Comparison of ENCODE assay signal across 24 cellular contexts in the genomic region with DNA sequence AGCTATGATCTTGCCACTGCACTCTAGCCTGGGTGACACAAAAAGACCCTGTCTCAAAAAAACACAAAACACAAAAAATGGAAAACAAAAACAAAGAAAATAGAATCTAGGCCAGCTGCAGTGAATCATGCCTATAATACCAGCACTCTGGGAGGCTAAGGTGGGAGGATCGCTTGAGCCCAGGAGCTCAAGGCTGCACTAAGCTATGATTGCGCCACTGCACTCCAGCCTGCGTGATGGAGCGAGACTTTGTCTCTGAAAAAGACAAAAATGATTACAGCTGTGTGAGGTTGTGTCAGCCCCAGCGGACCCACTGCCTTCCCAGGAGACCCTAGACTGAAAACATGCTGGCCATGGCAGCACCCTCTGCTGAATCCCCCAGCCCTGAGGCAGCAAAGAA.
DNase-seq lines count a peak whose midpoint lies in the region; ATAC-seq, FAIRE-seq and TF ChIP-seq lines count a peak whose summit lies in the region.
"Had no signal": no experiment of that assay in that cellular context is flagged by ENCODE, and none has a peak within 500 bp of the region (broad histone marks: within the 10 kb centered on the region; RNA-seq: fewer than 3 reads in every experiment).

No MANE protein-coding gene starts in this region.

- peaks cover 11% of the 10 kb centered on the region for H3K9me3 Mint-ChIP-seq in mesothelial cell of epicardium
- H3K9me3 Mint-ChIP-seq in activated CD4-positive, alpha-beta T cell treated with anti-CD3 and anti-CD28 coated beads for 36 hours (ENCODE audit: low read depth), result peaks cover 4% of the 10 kb centered on the region

- no peak for TF ChIP-seq EP300 in HepG2 (IDR thresholded peaks at IDR 0.05; ENCODE audit: low read depth in 2 of 2, low read length in 2 of 2)
- TF ChIP-seq EP300 in HepG2 (CRISPR knock-in tag; IDR thresholded peaks at IDR 0.05; ENCODE audit: borderline replicate concordance), result no peak
- no peak for TF ChIP-seq EP300 in H1 (IDR thresholded peaks at IDR 0.05; ENCODE audit: borderline replicate concordance in 1 of 2, low read depth in 2 of 2, low read length in 2 of 2)

- H3K23ac ChIP-seq in H1 (ENCODE audit: insufficient read length), result no peak overlapping the region

- H3K9me3 ChIP-seq in HepG2 (ENCODE audit: low read length), result peaks cover 7% of the 10 kb centered on the region; the same call in 1 of the 2 replicates
- peaks cover 0 to 5% (median 0%) of the 10 kb centered on the region in 4 donors for H3K9me3 ChIP-seq in right lobe of liver
- peaks cover 0 to 3% of the 10 kb centered on the region in 2 experiments; a peak in 1 of 4 replicates for H3K9me3 ChIP-seq in H1 (ENCODE audit: insufficient read depth in 2 of 2, low read depth in 1 of 2, low read length in 1 of 2)
- H3K9me3 ChIP-seq: Caco-2 had no signal

- H3K18ac ChIP-seq in H1 (ENCODE audit: extremely low read depth, low read length), result no peak overlapping the region

- no peak overlapping the region for H3K4me3 Mint-ChIP-seq in mesothelial cell of epicardium
- no peak overlapping the region for H3K4me3 Mint-ChIP-seq in activated CD4-positive, alpha-beta T cell treated with anti-CD3 and anti-CD28 coated beads for 36 hours
- H3K4me3 Mint-ChIP-seq: B cell; CD4-positive, CD25-positive, alpha-beta regulatory T cell; CD8-positive, alpha-beta T cell; H9 had no signal

- in situ Hi-C loops in HepG2 (cut with HindIII; ENCODE audit: extremely low pct_ligation_motif_present, low pct_unique_long_range_greater_than_20kb), result no loop called here

- H3K27ac ChIP-seq in HepG2 (ENCODE audit: extremely low read length, insufficient read depth, low read length) (no peak overlapping the region), right lobe of liver (no peak overlapping the region), H1 (ENCODE audit: low read depth, low read length) (no peak overlapping the region)
- H3K27ac ChIP-seq: 22Rv1, BLaER1, C4-2B, GM23248 had no signal

- POLR2A ChIA-PET in HepG2 (lab: Yijun Ruan, JAX), result no interaction called here
- POLR2A ChIA-PET in H1 (lab: Charles Lee; ENCODE audit: partially characterized antibody), result no interaction called here
- POLR2A ChIA-PET in activated CD4-positive, alpha-beta T cell treated with anti-CD3 and anti-CD28 coated beads for 36 hours (lab: Charles Lee), result no interaction called here

- no peak for TF ChIP-seq CTCF in HepG2 (CRISPR knock-in tag; IDR thresholded peaks at IDR 0.05)
- TF ChIP-seq CTCF in right lobe of liver (IDR thresholded peaks at IDR 0.05), result no peak
- no peak for TF ChIP-seq CTCF in H1 (IDR thresholded peaks at IDR 0.05; ENCODE audit: control extremely low read depth in 1 of 3, insufficient read depth in 1 of 3, low read depth in 1 of 3, low read length in 3 of 3)
- no peak for TF ChIP-seq CTCF in mesothelial cell of epicardium (IDR thresholded peaks at IDR 0.05; ENCODE audit: unreplicated experiment)

- H4K8ac ChIP-seq in H1 (ENCODE audit: extremely low read depth, insufficient read depth, low read length), result no peak overlapping the region

- H3K23me2 ChIP-seq in H1 (ENCODE audit: low read depth, low read length), result no peaks in the 10 kb centered on the region

- no TSS peak for BruUV-seq in HepG2 (replicated peaks; lab: Mats Ljungman, UMichigan)

- H2BK120ac ChIP-seq in H1 (replicated peaks; ENCODE audit: low read depth, low read length), result no peak overlapping the region

- H3K27me3 ChIP-seq in HepG2 (ENCODE audit: control insufficient read depth in 1 of 2, insufficient read depth in 2 of 2, low read length in 2 of 2) (peaks cover 5 to 28% of the 10 kb centered on the region in 2 experiments; a peak in 3 of 5 replicates), right lobe of liver (no peaks in the 10 kb centered on the region), H1 (replicated peaks in 1 of 4; ENCODE audit: control insufficient read depth in 3 of 4, extremely low read depth in 1 of 4, insufficient read depth in 3 of 4, low read length in 3 of 4) (0 out of 7 replicates have a peak, but pooled peaks cover 0 to 3% (median 0%) of the 10 kb centered on the region in 4 experiments)
- H3K27me3 ChIP-seq: BLaER1 had no signal

- peak overlapping the region; percentile 81 for H3K27ac Mint-ChIP-seq in mesothelial cell of epicardium
- H3K27ac Mint-ChIP-seq in activated CD4-positive, alpha-beta T cell treated with anti-CD3 and anti-CD28 coated beads for 36 hours, result no peak overlapping the region
- H3K27ac Mint-ChIP-seq: B cell; CD4-positive, CD25-positive, alpha-beta regulatory T cell; CD8-positive, alpha-beta T cell had no signal

- H3K27me3 Mint-ChIP-seq in mesothelial cell of epicardium (ENCODE audit: low read depth), result peaks cover 19% of the 10 kb centered on the region
- H3K27me3 Mint-ChIP-seq in activated CD4-positive, alpha-beta T cell treated with anti-CD3 and anti-CD28 coated beads for 36 hours, result peaks cover 18% of the 10 kb centered on the region

- H2BK15ac ChIP-seq in H1 (ENCODE audit: low read length), result no peak overlapping the region

- TF ChIP-seq POLR2A in HepG2 (IDR thresholded peaks at IDR 0.05; ENCODE audit: insufficient read depth in 1 of 2, low read depth in 2 of 2, low read length in 2 of 2) (no peak), right lobe of liver (IDR thresholded peaks at IDR 0.05) (no peak), H1 (IDR thresholded peaks at IDR 0.05; ENCODE audit: control extremely low read depth in 1 of 2, low read depth in 2 of 2, low read length in 2 of 2) (no peak)

- H3K79me1 ChIP-seq in H1 (ENCODE audit: low read depth, low read length), result no peaks in the 10 kb centered on the region

- H4K5ac ChIP-seq in H1 (ENCODE audit: insufficient read length, low read depth, low read length), result no peak overlapping the region

- H2AFZ ChIP-seq in HepG2 (ENCODE audit: low read length) (no peak overlapping the region), H1 (ENCODE audit: low read length) (no peak overlapping the region)
- H2AFZ ChIP-seq: GM23248 had no signal

- CTCF ChIA-PET in HepG2 (lab: Yijun Ruan, JAX; ENCODE audit: low intra/inter-chr PET ratio, low total read pairs) (no interaction called here), H1 (lab: Charles Lee; ENCODE audit: partially characterized antibody) (interaction anchor here (1.1 kb wide), 1 partner anchor 19 kb away, joined by 3 read pairs; no protein-coding TSS in a partner anchor)
- CTCF ChIA-PET in activated CD4-positive, alpha-beta T cell treated with anti-CD3 and anti-CD28 coated beads for 36 hours (lab: Charles Lee), result no interaction called here

- no peak overlapping the region for H3K4ac ChIP-seq in H1 (replicated peaks; ENCODE audit: insufficient read length, low read depth, low read length)

- H3K9ac ChIP-seq in HepG2 (ENCODE audit: insufficient read depth, low read depth, low read length) (no peak overlapping the region), H1 (replicated peaks in 1 of 4; ENCODE audit: extremely low read depth in 1 of 4, low read depth in 3 of 4, low read length in 3 of 4) (no peak overlapping the region)
- H3K9ac ChIP-seq: BLaER1, GM23248 had no signal

- H2AK5ac ChIP-seq in H1 (ENCODE audit: low read depth, low read length), result no peak overlapping the region

- H2BK12ac ChIP-seq in H1 (ENCODE audit: low read depth, low read length), result no peak overlapping the region

- H3K4me1 Mint-ChIP-seq in mesothelial cell of epicardium, result peaks cover 7% of the 10 kb centered on the region
- H3K4me1 Mint-ChIP-seq in activated CD4-positive, alpha-beta T cell treated with anti-CD3 and anti-CD28 coated beads for 36 hours, result no peaks in the 10 kb centered on the region
- H3K4me1 Mint-ChIP-seq: B cell; CD4-positive, CD25-positive, alpha-beta regulatory T cell had no signal

- ATAC-seq in HepG2, result no peak
- no peak for ATAC-seq in right lobe of liver
- ATAC-seq in activated CD4-positive, alpha-beta T cell treated with anti-CD3 and anti-CD28 coated beads for 36 hours, result no peak
- ATAC-seq: CD8-positive, alpha-beta T cell; GM12878; HCT116 had no signal

- intact Hi-C loops in HepG2 (cut with micrococcal nuclease; ENCODE audit: unreplicated experiment), result no loop called here
- intact Hi-C loops in right lobe of liver (cut with DNase I), result no loop called here
- intact Hi-C loops in posterior vena cava (cut with DNase I), result no loop called here
- intact Hi-C loops in activated CD4-positive, alpha-beta T cell treated with anti-CD3 and anti-CD28 coated beads for 36 hours (cut with DNase I, micrococcal nuclease), result no loop called here

- no peak for FAIRE-seq in HepG2 (lab: Jason Lieb, UNC)
- no peak for FAIRE-seq in H1 (lab: Jason Lieb, UNC)
- FAIRE-seq: A204.1, G401.6, GM12878, GM19239 had no signal

- no peak for TF ChIP-seq RAD21 in HepG2 (CRISPR knock-in tag; IDR thresholded peaks at IDR 0.05)
- TF ChIP-seq RAD21 in H1 (IDR thresholded peaks at IDR 0.05 in 1 of 2, conservative IDR thresholded peaks at IDR 0.05 in 1 of 2; ENCODE audit: low read depth in 2 of 2, low read length in 2 of 2), result no peak

- DNase-seq in HepG2 (ENCODE audit: low spot score) (no peak), right lobe of liver (no peak), H1 (ENCODE audit: low read depth in 1 of 2, low spot score in 2 of 2) (no peak), mesothelial cell of epicardium (ENCODE audit: low spot score in 2 of 2, unreplicated experiment in 2 of 2) (no peak), posterior vena cava (ENCODE audit: low spot score) (peak; percentile 30), middle frontal gyrus (ENCODE audit: extremely low spot score, low spot score) (no peak)
- DNase-seq in activated CD4-positive, alpha-beta T cell treated with anti-CD3 and anti-CD28 coated beads for 36 hours, result no peak
- DNase-seq in activated effector memory CD4-positive, alpha-beta T cell treated with anti-CD3 and anti-CD28 coated beads, Interleukin-2, amount 50 U/mL, for 16 hours, result no peak
- DNase-seq: Caco-2; CD4-positive, CD25-positive, alpha-beta regulatory T cell; CD8-positive, alpha-beta T cell; DMS153; DND-41; GM23248; H9 had no signal

- H3K4me3 ChIP-seq in HepG2 (replicated peaks in 1 of 3; ENCODE audit: insufficient read depth in 1 of 3, low read depth in 2 of 3, low read length in 3 of 3) (no peak overlapping the region), right lobe of liver (no peak overlapping the region), H1 (ENCODE audit: extremely low read depth in 1 of 4, insufficient read depth in 2 of 4, low read depth in 3 of 4, low read length in 4 of 4) (no peak overlapping the region)
- H3K4me3 ChIP-seq: BLaER1, GM12878, GM23248 had no signal

- no peak overlapping the region for H3K14ac ChIP-seq in H1 (ENCODE audit: insufficient read length)

- no peak overlapping the region for H2BK20ac ChIP-seq in H1 (ENCODE audit: low read length)

- no peak overlapping the region for H3K56ac ChIP-seq in H1 (replicated peaks; ENCODE audit: insufficient read length, low read depth, low read length)

- no peak overlapping the region for H2BK5ac ChIP-seq in H1 (ENCODE audit: low read depth, low read length)

- H3K79me2 ChIP-seq in HepG2 (ENCODE audit: insufficient read depth, low read length), result no peaks in the 10 kb centered on the region
- no peaks in the 10 kb centered on the region for H3K79me2 ChIP-seq in H1 (ENCODE audit: control insufficient read depth in 1 of 2, insufficient read depth in 2 of 2, low read length in 2 of 2)

- WGBS in HepG2 (ENCODE audit: low lambda C conversion rate), result 22% methylated on average over 5 of the region's 5 CpGs
- 80% methylated on average over 1 of the region's 5 CpGs for WGBS in right lobe of liver (ENCODE audit: insufficient coverage, low coverage, low lambda C conversion rate, missing lambda C conversion rate)
- 84% methylated on average over 5 of the region's 5 CpGs; no CpG with 5 or more reads in 1 of the 2 experiments for WGBS in H1 (ENCODE audit: extremely low coverage in 1 of 2, insufficient coverage in 1 of 2, insufficient read length in 1 of 2, insufficient replicate concordance in 2 of 2, low coverage in 1 of 2, low lambda C conversion rate in 2 of 2, missing lambda C conversion rate in 1 of 2), 2 experiments

- H3K4me2 ChIP-seq in HepG2 (ENCODE audit: low read depth, low read length), result no peak overlapping the region
- H3K4me2 ChIP-seq in H1 (ENCODE audit: insufficient read depth in 1 of 2, low read depth in 2 of 2, low read length in 2 of 2), result no peak overlapping the region
- H3K4me2 ChIP-seq: BLaER1 had no signal

- H4K20me1 ChIP-seq in HepG2 (ENCODE audit: insufficient read depth, low read length), result no peaks in the 10 kb centered on the region
- no peaks in the 10 kb centered on the region for H4K20me1 ChIP-seq in H1 (replicated peaks in 1 of 2; ENCODE audit: control insufficient read depth in 1 of 2, insufficient read depth in 2 of 2, low read length in 2 of 2)
- H4K20me1 ChIP-seq: BLaER1 had no signal

- H3K4me1 ChIP-seq in HepG2 (ENCODE audit: insufficient read depth, low read length) (peaks cover 31% of the 10 kb centered on the region), right lobe of liver (no peaks in the 10 kb centered on the region), H1 (replicated peaks in 1 of 4; ENCODE audit: control insufficient read depth in 3 of 4, insufficient read depth in 4 of 4, low read length in 3 of 4) (peaks cover 4 to 10% (median 4%) of the 10 kb centered on the region in 4 experiments)
- H3K4me1 ChIP-seq: BLaER1, Caco-2 had no signal

- no peaks in the 10 kb centered on the region for H3K36me3 ChIP-seq in HepG2 (replicated peaks in 1 of 2; ENCODE audit: control insufficient read depth in 1 of 2, insufficient read depth in 2 of 2, low read length in 2 of 2)
- no peaks in the 10 kb centered on the region for H3K36me3 ChIP-seq in right lobe of liver
- no peaks in the 10 kb centered on the region for H3K36me3 ChIP-seq in H1 (ENCODE audit: control insufficient read depth in 2 of 4, insufficient read depth in 4 of 4, low read length in 3 of 4)
- H3K36me3 ChIP-seq: BLaER1 had no signal

- H4K91ac ChIP-seq in H1 (replicated peaks; ENCODE audit: insufficient read length, low read length), result no peak overlapping the region

- H3K36me3 Mint-ChIP-seq in mesothelial cell of epicardium, result no peaks in the 10 kb centered on the region
- no peaks in the 10 kb centered on the region for H3K36me3 Mint-ChIP-seq in activated CD4-positive, alpha-beta T cell treated with anti-CD3 and anti-CD28 coated beads for 36 hours (ENCODE audit: low read depth)
- H3K36me3 Mint-ChIP-seq: CD4-positive, CD25-positive, alpha-beta regulatory T cell; CD8-positive, alpha-beta T cell had no signal

Comparison
In these comparisons a context has a peak if more than half of its experiments do, and no peak if none do; other contexts are left out.
1. Of the 41 proteins assayed by ChIP-seq in both HepG2 and H1: peak only in HepG2: none; only in H1: none; in both: CEBPB; in neither: 40.